Comparison of ENCODE assay signal across 1 cellular context in the genomic region with DNA sequence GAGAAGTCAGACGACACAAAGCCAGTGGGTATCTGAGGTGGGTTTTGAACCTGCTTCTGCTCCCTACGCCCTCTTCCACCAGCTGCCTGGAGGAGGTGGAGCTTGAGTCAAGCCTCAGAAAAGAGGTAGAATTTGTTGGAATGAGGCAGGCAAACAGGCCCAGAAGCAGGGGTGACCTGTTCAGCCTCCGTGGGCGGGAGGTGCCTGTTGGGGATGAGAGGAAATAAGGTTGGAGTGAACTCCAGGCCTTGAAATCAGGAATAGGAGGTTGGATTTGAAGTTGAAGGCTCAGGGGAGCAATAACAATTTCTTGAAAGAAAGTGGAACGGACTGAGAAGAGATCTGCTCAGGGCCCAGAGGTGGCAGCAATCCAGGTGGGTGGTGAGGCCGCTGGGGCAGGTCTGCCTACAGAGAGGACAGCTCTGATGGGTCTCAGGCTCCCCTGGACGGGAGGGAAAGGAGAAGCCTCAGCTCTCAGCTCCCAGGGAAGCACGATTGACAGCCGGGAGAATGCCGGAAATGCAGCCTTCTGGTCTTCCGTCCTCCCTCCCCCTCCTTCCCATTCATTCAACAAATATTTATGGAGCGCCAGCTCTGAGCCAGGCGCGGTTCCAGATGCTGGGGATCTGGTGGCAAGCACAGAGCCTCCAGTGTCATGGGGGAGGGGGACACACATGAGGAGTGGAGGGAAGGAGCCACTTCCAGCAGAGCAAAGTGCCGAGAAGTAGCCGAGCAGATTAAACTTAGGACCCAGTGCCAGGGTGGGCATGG.
TF ChIP-seq lines count a peak whose summit lies in the region.

No MANE protein-coding gene starts in this region.

TF ChIP-seq in HepG2, 621 proteins besides CTCF, POLR2A, EP300 and RAD21 (continued from another document and continues in another):
- TF ChIP-seq ZNF280D (CRISPR knock-in tag; IDR thresholded peaks at IDR 0.05), result no peak
- no peak for TF ChIP-seq ZNF703 (CRISPR knock-in tag; IDR thresholded peaks at IDR 0.05; ENCODE audit: borderline replicate concordance)
- TF ChIP-seq BORCS8-MEF2B (CRISPR knock-in tag; IDR thresholded peaks at IDR 0.05), result 0 out of 2 replicates have a peak, but pooled peaks have one; percentile 36
- peak; percentile 81 for TF ChIP-seq FOSL2 (CRISPR knock-in tag; IDR thresholded peaks at IDR 0.05)
- TF ChIP-seq NFE2L2 (IDR thresholded peaks at IDR 0.05; ENCODE audit: low read length), result no peak
- TF ChIP-seq ZNF484 (CRISPR knock-in tag; IDR thresholded peaks at IDR 0.05; ENCODE audit: borderline replicate concordance, low read depth), result no peak
- no peak for TF ChIP-seq MTA3 (CRISPR knock-in tag; IDR thresholded peaks at IDR 0.05)
- TF ChIP-seq ZNF547 (CRISPR knock-in tag; IDR thresholded peaks at IDR 0.05), result no peak
- TF ChIP-seq, protein P1, sequence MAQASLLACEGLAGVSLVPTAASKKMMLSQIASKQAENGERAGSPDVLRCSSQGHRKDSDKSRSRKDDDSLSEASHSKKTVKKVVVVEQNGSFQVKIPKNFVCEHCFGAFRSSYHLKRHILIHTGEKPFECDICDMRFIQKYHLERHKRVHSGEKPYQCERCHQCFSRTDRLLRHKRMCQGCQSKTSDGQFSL (CRISPR knock-in tag; IDR thresholded peaks at IDR 0.05), result no peak
- TF ChIP-seq POGZ (CRISPR knock-in tag; IDR thresholded peaks at IDR 0.05), result 0 out of 2 replicates have a peak, but pooled peaks have one; percentile 61
- TF ChIP-seq KDM2A (CRISPR knock-in tag; IDR thresholded peaks at IDR 0.05; ENCODE audit: borderline replicate concordance, low read depth), result peak; percentile 25; the same call in 1 of the 2 replicates
- TF ChIP-seq TRIM24 (CRISPR knock-in tag; IDR thresholded peaks at IDR 0.05), result no peak
- TF ChIP-seq AHR (CRISPR knock-in tag; IDR thresholded peaks at IDR 0.05), result no peak; the same call in 1 of the 2 replicates
- TF ChIP-seq MTA1 (CRISPR knock-in tag; IDR thresholded peaks at IDR 0.05; ENCODE audit: borderline replicate concordance), result no peak; the same call in 1 of the 2 replicates
- no peak for TF ChIP-seq TP53 (CRISPR knock-in tag; conservative IDR thresholded peaks at IDR 0.05)
- TF ChIP-seq GATAD1 (CRISPR knock-in tag; IDR thresholded peaks at IDR 0.05), result 0 out of 2 replicates have a peak, but pooled peaks have one; percentile 31
- TF ChIP-seq ZNF329 (CRISPR knock-in tag; IDR thresholded peaks at IDR 0.05; ENCODE audit: low read depth), result no peak
- no peak for TF ChIP-seq ZHX2 (IDR thresholded peaks at IDR 0.05; ENCODE audit: low read depth)
- TF ChIP-seq ZHX2 (CRISPR knock-in tag; IDR thresholded peaks at IDR 0.05; ENCODE audit: borderline replicate concordance), result no peak
- no peak for TF ChIP-seq AKAP8 (CRISPR knock-in tag; IDR thresholded peaks at IDR 0.05)
- 0 out of 2 replicates have a peak, but pooled peaks have one; percentile 16 for TF ChIP-seq PATZ1 (CRISPR knock-in tag; IDR thresholded peaks at IDR 0.05)
- no peak for TF ChIP-seq ZNF274 (CRISPR knock-in tag; IDR thresholded peaks at IDR 0.05)
- TF ChIP-seq, protein P2, sequence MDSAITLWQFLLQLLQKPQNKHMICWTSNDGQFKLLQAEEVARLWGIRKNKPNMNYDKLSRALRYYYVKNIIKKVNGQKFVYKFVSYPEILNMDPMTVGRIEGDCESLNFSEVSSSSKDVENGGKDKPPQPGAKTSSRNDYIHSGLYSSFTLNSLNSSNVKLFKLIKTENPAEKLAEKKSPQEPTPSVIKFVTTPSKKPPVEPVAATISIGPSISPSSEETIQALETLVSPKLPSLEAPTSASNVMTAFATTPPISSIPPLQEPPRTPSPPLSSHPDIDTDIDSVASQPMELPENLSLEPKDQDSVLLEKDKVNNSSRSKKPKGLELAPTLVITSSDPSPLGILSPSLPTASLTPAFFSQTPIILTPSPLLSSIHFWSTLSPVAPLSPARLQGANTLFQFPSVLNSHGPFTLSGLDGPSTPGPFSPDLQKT (CRISPR knock-in tag; IDR thresholded peaks at IDR 0.05; ENCODE audit: borderline replicate concordance), result no peak
- no peak for TF ChIP-seq ZBTB1 (CRISPR knock-in tag; IDR thresholded peaks at IDR 0.05; ENCODE audit: borderline replicate concordance)
- TF ChIP-seq ESRRA (CRISPR knock-in tag; IDR thresholded peaks at IDR 0.05; ENCODE audit: low read depth), result no peak
- no peak for TF ChIP-seq RARG (CRISPR knock-in tag; IDR thresholded peaks at IDR 0.05; ENCODE audit: low read depth)
- TF ChIP-seq PREB (CRISPR knock-in tag; IDR thresholded peaks at IDR 0.05), result no peak
- no peak for TF ChIP-seq ONECUT2 (CRISPR knock-in tag; IDR thresholded peaks at IDR 0.05)
- TF ChIP-seq SIX1 (CRISPR knock-in tag; IDR thresholded peaks at IDR 0.05; ENCODE audit: borderline replicate concordance), result no peak
- TF ChIP-seq, protein P3, sequence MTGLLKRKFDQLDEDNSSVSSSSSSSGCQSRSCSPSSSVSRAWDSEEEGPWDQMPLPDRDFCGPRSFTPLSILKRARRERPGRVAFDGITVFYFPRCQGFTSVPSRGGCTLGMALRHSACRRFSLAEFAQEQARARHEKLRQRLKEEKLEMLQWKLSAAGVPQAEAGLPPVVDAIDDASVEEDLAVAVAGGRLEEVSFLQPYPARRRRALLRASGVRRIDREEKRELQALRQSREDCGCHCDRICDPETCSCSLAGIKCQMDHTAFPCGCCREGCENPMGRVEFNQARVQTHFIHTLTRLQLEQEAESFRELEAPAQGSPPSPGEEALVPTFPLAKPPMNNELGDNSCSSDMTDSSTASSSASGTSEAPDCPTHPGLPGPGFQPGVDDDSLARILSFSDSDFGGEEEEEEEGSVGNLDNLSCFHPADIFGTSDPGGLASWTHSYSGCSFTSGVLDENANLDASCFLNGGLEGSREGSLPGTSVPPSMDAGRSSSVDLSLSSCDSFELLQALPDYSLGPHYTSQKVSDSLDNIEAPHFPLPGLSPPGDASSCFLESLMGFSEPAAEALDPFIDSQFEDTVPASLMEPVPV (CRISPR knock-in tag; IDR thresholded peaks at IDR 0.05), result no peak
- no peak for TF ChIP-seq DDIT3 (CRISPR knock-in tag; IDR thresholded peaks at IDR 0.05)
- TF ChIP-seq, protein P4, sequence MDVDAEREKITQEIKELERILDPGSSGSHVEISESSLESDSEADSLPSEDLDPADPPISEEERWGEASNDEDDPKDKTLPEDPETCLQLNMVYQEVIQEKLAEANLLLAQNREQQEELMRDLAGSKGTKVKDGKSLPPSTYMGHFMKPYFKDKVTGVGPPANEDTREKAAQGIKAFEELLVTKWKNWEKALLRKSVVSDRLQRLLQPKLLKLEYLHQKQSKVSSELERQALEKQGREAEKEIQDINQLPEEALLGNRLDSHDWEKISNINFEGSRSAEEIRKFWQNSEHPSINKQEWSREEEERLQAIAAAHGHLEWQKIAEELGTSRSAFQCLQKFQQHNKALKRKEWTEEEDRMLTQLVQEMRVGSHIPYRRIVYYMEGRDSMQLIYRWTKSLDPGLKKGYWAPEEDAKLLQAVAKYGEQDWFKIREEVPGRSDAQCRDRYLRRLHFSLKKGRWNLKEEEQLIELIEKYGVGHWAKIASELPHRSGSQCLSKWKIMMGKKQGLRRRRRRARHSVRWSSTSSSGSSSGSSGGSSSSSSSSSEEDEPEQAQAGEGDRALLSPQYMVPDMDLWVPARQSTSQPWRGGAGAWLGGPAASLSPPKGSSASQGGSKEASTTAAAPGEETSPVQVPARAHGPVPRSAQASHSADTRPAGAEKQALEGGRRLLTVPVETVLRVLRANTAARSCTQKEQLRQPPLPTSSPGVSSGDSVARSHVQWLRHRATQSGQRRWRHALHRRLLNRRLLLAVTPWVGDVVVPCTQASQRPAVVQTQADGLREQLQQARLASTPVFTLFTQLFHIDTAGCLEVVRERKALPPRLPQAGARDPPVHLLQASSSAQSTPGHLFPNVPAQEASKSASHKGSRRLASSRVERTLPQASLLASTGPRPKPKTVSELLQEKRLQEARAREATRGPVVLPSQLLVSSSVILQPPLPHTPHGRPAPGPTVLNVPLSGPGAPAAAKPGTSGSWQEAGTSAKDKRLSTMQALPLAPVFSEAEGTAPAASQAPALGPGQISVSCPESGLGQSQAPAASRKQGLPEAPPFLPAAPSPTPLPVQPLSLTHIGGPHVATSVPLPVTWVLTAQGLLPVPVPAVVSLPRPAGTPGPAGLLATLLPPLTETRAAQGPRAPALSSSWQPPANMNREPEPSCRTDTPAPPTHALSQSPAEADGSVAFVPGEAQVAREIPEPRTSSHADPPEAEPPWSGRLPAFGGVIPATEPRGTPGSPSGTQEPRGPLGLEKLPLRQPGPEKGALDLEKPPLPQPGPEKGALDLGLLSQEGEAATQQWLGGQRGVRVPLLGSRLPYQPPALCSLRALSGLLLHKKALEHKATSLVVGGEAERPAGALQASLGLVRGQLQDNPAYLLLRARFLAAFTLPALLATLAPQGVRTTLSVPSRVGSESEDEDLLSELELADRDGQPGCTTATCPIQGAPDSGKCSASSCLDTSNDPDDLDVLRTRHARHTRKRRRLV (CRISPR knock-in tag; IDR thresholded peaks at IDR 0.05), result no peak
- no peak for TF ChIP-seq KLF9 (CRISPR knock-in tag; IDR thresholded peaks at IDR 0.05; ENCODE audit: low read depth)
- TF ChIP-seq ZFP90 (CRISPR knock-in tag; IDR thresholded peaks at IDR 0.05; ENCODE audit: borderline replicate concordance), result no peak
